ENCODE assay signal across 14 cellular contexts in genomic region chr2:85357736-85358135, GRCh38.
"Had no signal": no experiment of that assay in that cellular context is flagged by ENCODE, and none has a peak within 500 bp of the region (broad histone marks: within the 10 kb centered on the region; RNA-seq: fewer than 3 reads in every experiment).

No MANE protein-coding gene starts in this region.

- DNase-seq: activated CD4-positive, alpha-beta T cell treated with anti-CD3 and anti-CD28 coated beads for 1 hour; activated gamma-delta T cell treated with Interleukin-2 at 50 U/mL for 16 hours; anterior cingulate cortex; brain microvascular endothelial cell; effector CD4-positive, alpha-beta T cell; mesendoderm; naive thymus-derived CD8-positive, alpha-beta T cell; nucleus accumbens; retina; stimulated activated naive B cell treated with anti-CD40 and anti-IgM and Interleukin-4, amounts not matched to agents 10 μg/mL and 1 μg/mL and 100 μg/mL, for 72 hours; T-helper 17 cell; thyroid gland had no signal

- ATAC-seq: activated naive CD4-positive, alpha-beta T cell treated with anti-CD3 and anti-CD28 coated beads, Interleukin-2, amount 50 U/mL, for 72 hours; naive thymus-derived CD8-positive, alpha-beta T cell; stimulated activated naive B cell treated with anti-CD40 and anti-IgM and Interleukin-4, amounts not matched to agents 10 μg/mL and 1 μg/mL and 100 μg/mL, for 72 hours; T-helper 17 cell had no signal

- H3K27me3 ChIP-seq: brain microvascular endothelial cell, thyroid gland had no signal

- H3K4me3 ChIP-seq: thyroid gland had no signal

- H3K9me3 ChIP-seq: thyroid gland had no signal

- H3K27ac ChIP-seq: brain microvascular endothelial cell, thyroid gland, VCaP had no signal
